In genomic region chr13:60398949-60399589, GRCh38 we compare ENCODE assay signal across 8 cellular contexts. TPM values are rescaled to one million over a fixed set of nuclear protein-coding genes. Genes with fewer than 3 reads are reported as not detected.
A peak's percentile ranks its signal among the peaks of the same experiment; 100 is the strongest.
DNase-seq lines count a peak whose midpoint lies in the region; ATAC-seq and TF ChIP-seq lines count a peak whose summit lies in the region.

No MANE protein-coding gene starts in this region.

- H3K4me2 ChIP-seq in neural cell (ENCODE audit: low read length): no peak overlapping the region

- H3K4me1 Mint-ChIP-seq in CD8-positive, alpha-beta memory T cell: peaks cover 38 to 58% (median 50%) of the 10 kb centered on the region in 3 donors

- no peak overlapping the region for H2AFZ ChIP-seq in neural cell (ENCODE audit: low read depth, low read length)

- no peak for TF ChIP-seq CTCF in choroid plexus epithelial cell (conservative IDR thresholded peaks at IDR 0.05; ENCODE audit: low read depth, low read length)
- no peak for TF ChIP-seq CTCF in neural cell (IDR thresholded peaks at IDR 0.05; ENCODE audit: poor library complexity, severe bottlenecking)
- TF ChIP-seq CTCF in GM10248 (IDR thresholded peaks at IDR 0.05; ENCODE audit: control extremely low read depth, extremely low read depth, low read depth, missing control alignments): no peak

- no peaks in the 10 kb centered on the region for H3F3A ChIP-seq in neural cell (ENCODE audit: insufficient read depth, low read length, poor library complexity, severe bottlenecking)

- TF ChIP-seq EP300 in neural cell (conservative IDR thresholded peaks at IDR 0.05; ENCODE audit: poor library complexity, severe bottlenecking): no peak

- no peak for ATAC-seq in HG03460 (IDR thresholded peaks at IDR 0.05; ENCODE audit: unreplicated experiment)

- no peaks in the 10 kb centered on the region for H3K9me3 ChIP-seq in CD8-positive, alpha-beta memory T cell (ENCODE audit: low read length)
- no peaks in the 10 kb centered on the region for H3K9me3 ChIP-seq in neural cell (ENCODE audit: low read length)

- H3K4me3 Mint-ChIP-seq in CD8-positive, alpha-beta memory T cell: peak overlapping the region; percentile 90 to 99 (median 94)

- no peak overlapping the region for H3K4me3 ChIP-seq in CD8-positive, alpha-beta memory T cell (ENCODE audit: low read length)
- H3K4me3 ChIP-seq in choroid plexus epithelial cell (ENCODE audit: low read depth, low read length): no peak overlapping the region
- H3K4me3 ChIP-seq in neural cell (ENCODE audit: low read length): peak overlapping the region; percentile 78

- H3K27me3 ChIP-seq in CD8-positive, alpha-beta memory T cell (ENCODE audit: insufficient read depth, low read length, poor library complexity, severe bottlenecking): no peaks in the 10 kb centered on the region
- no peaks in the 10 kb centered on the region for H3K27me3 ChIP-seq in neural cell (ENCODE audit: insufficient read depth, low read depth, low read length)

- no peak for TF ChIP-seq RAD21 in neural cell (conservative IDR thresholded peaks at IDR 0.05)

- H3K79me2 ChIP-seq in neural cell (replicated peaks; ENCODE audit: insufficient read depth, low read length): peaks cover 31% of the 10 kb centered on the region

- H3K9me2 ChIP-seq in neural cell (ENCODE audit: insufficient read depth, low read length): no peaks in the 10 kb centered on the region

- H3K27ac ChIP-seq in CD8-positive, alpha-beta memory T cell (ENCODE audit: low read depth, low read length): no peak overlapping the region
- H3K27ac ChIP-seq in neural cell (ENCODE audit: low read length): no peak overlapping the region

- no peaks in the 10 kb centered on the region for H3K9me3 Mint-ChIP-seq in CD8-positive, alpha-beta memory T cell

- H3K36me3 ChIP-seq in CD8-positive, alpha-beta memory T cell (ENCODE audit: insufficient read depth, low read length): no peaks in the 10 kb centered on the region
- no peaks in the 10 kb centered on the region for H3K36me3 ChIP-seq in neural cell (ENCODE audit: insufficient read depth, low read length)

- peaks cover 0 to 15% (median 2%) of the 10 kb centered on the region in 3 donors for H3K36me3 Mint-ChIP-seq in CD8-positive, alpha-beta memory T cell

- H3K4me1 ChIP-seq in CD8-positive, alpha-beta memory T cell (ENCODE audit: insufficient read depth, low read length): peaks cover 23% of the 10 kb centered on the region

- CTCF ChIA-PET in CD8-positive, alpha-beta memory T cell (lab: Charles Lee): interaction anchor here (1.2 to 1.3 kb wide), 2 partner anchors 18 to 32 kb away, joined by 4 read pairs; no protein-coding TSS in a partner anchor
- CTCF ChIA-PET in GM10248 (lab: Yijun Ruan, JAX): interaction anchor here (1.3 to 1.6 kb wide), 4 partner anchors 13 to 50 kb away, joined by 3 to 5 read pairs (median 3); no protein-coding TSS in a partner anchor

- no peaks in the 10 kb centered on the region for H3K27me3 Mint-ChIP-seq in CD8-positive, alpha-beta memory T cell

- DNase-seq in CD8-positive, alpha-beta memory T cell: no peak
- DNase-seq in M059J (ENCODE audit: low read depth): peak; percentile 3
- DNase-seq in choroid plexus epithelial cell (ENCODE audit: low read depth): peak; percentile 26
- DNase-seq in HT-29 (ENCODE audit: low spot score): no peak
- no peak for DNase-seq in GM10248 (ENCODE audit: extremely low spot score)
- no peak for DNase-seq in anterior cingulate cortex (lab: John Stamatoyannopoulos, UW)

- POLR2A ChIA-PET in CD8-positive, alpha-beta memory T cell (lab: Charles Lee): no interaction called here
- POLR2A ChIA-PET in GM10248 (lab: Yijun Ruan, JAX): no interaction called here

- peak overlapping the region in 7 of 8 donors; percentile 69 to 97 (median 97) for H3K27ac Mint-ChIP-seq in CD8-positive, alpha-beta memory T cell

- H4K20me1 ChIP-seq in neural cell (ENCODE audit: insufficient read depth): no peaks in the 10 kb centered on the region

- H3K9ac ChIP-seq in neural cell (ENCODE audit: low read length): no peak overlapping the region

TF ChIP-seq in neural cell, 6 proteins besides CTCF, POLR2A, EP300 and RAD21:
- TF ChIP-seq TAF1 (IDR thresholded peaks at IDR 0.05; ENCODE audit: low read depth) (no peak), MXI1 (conservative IDR thresholded peaks at IDR 0.05; ENCODE audit: poor library complexity, severe bottlenecking) (no peak), REST (IDR thresholded peaks at IDR 0.05; ENCODE audit: borderline replicate concordance) (no peak), SMC3 (conservative IDR thresholded peaks at IDR 0.05; ENCODE audit: poor library complexity) (no peak), POLR2AphosphoS5 (IDR thresholded peaks at IDR 0.05) (no peak), EZH2 (IDR thresholded peaks at IDR 0.05; ENCODE audit: borderline replicate concordance, insufficient read depth, low read length, poor library complexity, severe bottlenecking) (no peak)

RNA-seq across cellular contexts. Expression of gene TDRD3, which starts 2.0 kb away (rescaled TPM):
- 10 to 100 TPM; 21.2 to 22.7 TPM for total RNA-seq in CD8-positive, alpha-beta memory T cell
- 8.7 TPM for polyA plus RNA-seq in CD8-positive, alpha-beta memory T cell
- total RNA-seq in M059J (2014; rRNA removed; shearing (Covaris generic)): 7.2 and 8.4 TPM in 2 replicates
- polyA plus RNA-seq in neural cell: 9.8 and 10.0 TPM in 2 replicates
- 60.4 and 64.9 TPM in 2 replicates for polyA minus RNA-seq in neural cell
- total RNA-seq in HT-29 (2014; rRNA removed; shearing (Covaris generic)): 8.9 and 10.2 TPM in 2 replicates

Comparison
In these comparisons a context has a peak if more than half of its experiments do, and no peak if none do; other contexts are left out.
1. DNase-seq: peak in M059J (single experiment) and choroid plexus epithelial cell (single experiment); none in CD8-positive, alpha-beta memory T cell (0 of 5), HT-29 (single experiment), GM10248 (single experiment) and anterior cingulate cortex (0 of 58).